In the genomic region with DNA sequence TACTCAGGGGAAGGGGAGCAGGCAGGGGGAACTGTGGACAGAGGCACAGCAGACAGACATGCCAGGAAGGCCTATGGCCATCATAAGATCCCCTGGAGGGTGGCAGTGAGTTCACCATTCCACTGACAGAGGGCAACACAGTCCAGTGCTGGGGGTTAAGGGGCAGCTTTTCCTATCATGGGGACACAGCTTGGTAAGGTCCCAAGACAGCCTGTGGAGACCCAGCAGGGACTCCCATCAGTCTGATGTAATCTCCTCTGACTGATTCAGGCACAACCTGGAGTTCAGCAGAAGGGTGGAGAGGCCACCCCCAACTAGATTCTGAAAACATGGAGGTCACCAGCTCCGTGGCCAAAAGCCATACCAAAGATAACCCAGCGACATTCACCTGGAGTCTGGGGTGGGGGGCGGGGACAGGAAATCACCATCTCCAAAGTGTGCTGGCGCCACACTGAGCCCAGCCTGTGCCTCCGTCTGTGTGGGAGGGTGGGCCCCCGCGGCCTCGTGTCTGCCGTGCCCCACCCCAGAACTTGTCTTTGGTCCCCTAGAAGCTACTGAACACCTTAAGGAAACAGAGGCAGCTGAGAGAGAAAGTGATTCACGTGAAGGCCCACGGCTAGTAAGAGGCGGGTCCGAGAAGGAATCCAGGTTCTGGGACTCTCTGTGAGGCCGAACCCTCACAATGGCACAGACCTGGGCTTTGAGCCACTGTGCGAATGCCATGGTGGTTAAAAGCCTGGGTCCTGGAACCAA, we compare ENCODE assay signal across 1 cellular context.
TF ChIP-seq lines count a peak whose summit lies in the region.

No MANE protein-coding gene starts in this region.

TF ChIP-seq in GM23338, 12 proteins besides CTCF, POLR2A, EP300 and RAD21 (continued from another document):
- no peak for TF ChIP-seq STAT1 (IDR thresholded peaks at IDR 0.05; ENCODE audit: unreplicated experiment)
- TF ChIP-seq ZNF331 (CRISPR knock-in tag; IDR thresholded peaks at IDR 0.05; ENCODE audit: low read depth) = no peak
- TF ChIP-seq EZH2 (IDR thresholded peaks at IDR 0.05; ENCODE audit: low read depth, unreplicated experiment) = no peak
- no peak for TF ChIP-seq JUNB (IDR thresholded peaks at IDR 0.05; ENCODE audit: unreplicated experiment)
- no peak for TF ChIP-seq ZNF114 (CRISPR knock-in tag; IDR thresholded peaks at IDR 0.05)
